Comparison of ENCODE assay signal across 8 cellular contexts in genomic region chr5:179908528-179908927, GRCh38. TPM values are rescaled to one million over a fixed set of nuclear protein-coding genes. Genes with fewer than 3 reads are reported as not detected.
DNase-seq lines count a peak whose midpoint lies in the region; ATAC-seq, FAIRE-seq and TF ChIP-seq lines count a peak whose summit lies in the region.

No MANE protein-coding gene starts in this region.

- H4K20me1 ChIP-seq in astrocyte (ENCODE audit: insufficient read depth, low read length) = peaks cover 32% of the 10 kb centered on the region

- peaks cover 0 to 34% (median 15%) of the 10 kb centered on the region in 12 donors for H3K4me1 ChIP-seq in heart left ventricle
- H3K4me1 ChIP-seq in astrocyte (ENCODE audit: insufficient read depth, low read length) = no peaks in the 10 kb centered on the region
- H3K4me1 ChIP-seq in upper lobe of left lung = peaks cover 20 to 27% (median 22%) of the 10 kb centered on the region in 4 donors

- H2AFZ ChIP-seq in astrocyte (ENCODE audit: low read depth, low read length) = no peak overlapping the region

- peaks cover 38% of the 10 kb centered on the region for H3K79me2 ChIP-seq in astrocyte (ENCODE audit: insufficient read depth, low read length)

- H3K36me3 ChIP-seq in heart left ventricle = peaks cover 0 to 14% (median 7%) of the 10 kb centered on the region in 9 donors
- peaks cover 5% of the 10 kb centered on the region for H3K36me3 ChIP-seq in astrocyte (ENCODE audit: insufficient read depth, low read length)
- peaks cover 0 to 14% (median 4%) of the 10 kb centered on the region in 4 donors for H3K36me3 ChIP-seq in upper lobe of left lung

- H3K4me1 Mint-ChIP-seq in astrocyte (ENCODE audit: low read depth, unreplicated experiment) (peaks cover 8% of the 10 kb centered on the region), memory B cell (peaks cover 14% of the 10 kb centered on the region)

- H3K27me3 ChIP-seq in heart left ventricle = no peaks in the 10 kb centered on the region
- no peaks in the 10 kb centered on the region for H3K27me3 ChIP-seq in astrocyte (ENCODE audit: insufficient read depth, low read length)
- H3K27me3 ChIP-seq in upper lobe of left lung = no peaks in the 10 kb centered on the region

- TF ChIP-seq CTCF in heart left ventricle (IDR thresholded peaks at IDR 0.05) (peak in 1 of 12 donors; percentile 9), astrocyte (IDR thresholded peaks at IDR 0.05; ENCODE audit: insufficient read depth, low read depth, low read length) (no peak), upper lobe of left lung (IDR thresholded peaks at IDR 0.05) (peak in 1 of 6 experiments; percentile 10)

- H3K36me3 Mint-ChIP-seq in astrocyte (ENCODE audit: low read depth, unreplicated experiment) = peaks cover 4% of the 10 kb centered on the region
- H3K36me3 Mint-ChIP-seq in memory B cell = peaks cover 6% of the 10 kb centered on the region

- WGBS in heart left ventricle, 4 donors = 83 to 95% (median 86%) methylated on average over 10 to 16 of the region's 16 CpGs
- 91 to 92% methylated on average over 6 to 16 of the region's 16 CpGs for WGBS in upper lobe of left lung, 2 donors

- H3K27ac ChIP-seq in heart left ventricle = peak overlapping the region; percentile 40 to 86 (median 68)
- H3K27ac ChIP-seq in astrocyte (ENCODE audit: low read depth, low read length) = no peak overlapping the region
- peak overlapping the region; percentile 43 to 84 (median 65) for H3K27ac ChIP-seq in upper lobe of left lung

- H3K27ac Mint-ChIP-seq in astrocyte (ENCODE audit: unreplicated experiment) (no peak overlapping the region), memory B cell (no peak overlapping the region)

- no peak overlapping the region for H3K9ac ChIP-seq in astrocyte (ENCODE audit: low read length)

- ATAC-seq in heart left ventricle (peak in 1 of 4 donors; percentile 3), memory B cell (ENCODE audit: low read depth) (no peak), upper lobe of left lung (ENCODE audit: low FRiP score in 2 of 2) (no peak)

- FAIRE-seq in astrocyte (lab: Jason Lieb, UNC) = no peak

- peaks cover 2% of the 10 kb centered on the region for H3K27me3 Mint-ChIP-seq in astrocyte (ENCODE audit: low read depth, unreplicated experiment)
- no peaks in the 10 kb centered on the region for H3K27me3 Mint-ChIP-seq in memory B cell

- no peak for TF ChIP-seq EP300 in upper lobe of left lung (IDR thresholded peaks at IDR 0.05)

- intact Hi-C loops in heart left ventricle (cut with DNase I) (loop anchor here in 8 of 10 donors (1.0 to 10.0 kb wide), 12 partner anchors 36 to 231 kb away; partner anchors contain the start of genes MGAT4B (in 3 of the 8) and RNF130 (in 2 of the 8)), cardiac septum (cut with DNase I) (loop anchor here (5.0 kb wide), 2 partner anchors 101 to 164 kb away; partner anchors contain the start of genes MGAT4B and RNF130)

- H3K9me3 ChIP-seq in heart left ventricle (no peaks in the 10 kb centered on the region), astrocyte (ENCODE audit: insufficient read depth, low read depth, low read length) (no peaks in the 10 kb centered on the region), upper lobe of left lung (no peaks in the 10 kb centered on the region)

- DNase-seq in heart left ventricle (no peak), cardiac septum (ENCODE audit: low spot score) (no peak), astrocyte (ENCODE audit: low read depth) (no peak), memory B cell (ENCODE audit: low spot score in 2 of 2) (no peak), upper lobe of left lung (peak in 1 of 2 donors; percentile 82), NCI-H526 treated with DMSO at 0.1 percent for 48 hours (lab: John Stamatoyannopoulos, UW) (no peak), cerebellum (ENCODE audit: low spot score) (no peak)
- DNase-seq in stimulated activated CD4-positive, alpha-beta T cell treated with anti-CD3 and anti-CD28 coated beads, Interleukin-15, amount 100 ng/mL, for 24 hours = no peak

- H3K4me3 ChIP-seq in heart left ventricle (peak overlapping the region in 9 of 12 donors; percentile 58 to 82 (median 73)), astrocyte (ENCODE audit: insufficient read depth, low read depth, low read length) (no peak overlapping the region), upper lobe of left lung (peak overlapping the region in 3 of 4 donors; percentile 63 to 82 (median 75))

- H3K9me3 Mint-ChIP-seq in astrocyte (ENCODE audit: unreplicated experiment) = no peaks in the 10 kb centered on the region
- no peaks in the 10 kb centered on the region for H3K9me3 Mint-ChIP-seq in memory B cell

- H3K4me3 Mint-ChIP-seq in astrocyte (ENCODE audit: unreplicated experiment) = peak overlapping the region; percentile 83
- peak overlapping the region; percentile 86 for H3K4me3 Mint-ChIP-seq in memory B cell

- no peak for TF ChIP-seq POLR2A in heart left ventricle (IDR thresholded peaks at IDR 0.05)
- TF ChIP-seq POLR2A in upper lobe of left lung (IDR thresholded peaks at IDR 0.05) = no peak

- peak overlapping the region; percentile 91 for H3K4me2 ChIP-seq in astrocyte (ENCODE audit: low read length)

RNA-seq across cellular contexts. Expression of gene TBC1D9B, which starts 0.8 kb away (rescaled TPM):
- total RNA-seq in heart left ventricle (10 to 100 TPM; 29.3 to 68.9 (median 43.1) TPM), cardiac septum (41.3 TPM), astrocyte (85.1 and 89.9 TPM in 2 replicates), upper lobe of left lung (100 to 1,000 TPM in 4 of 6 donors, 10 to 100 TPM in 2; 66.4 to 228 (median 110) TPM), cerebellum (67.0 TPM)
- polyA plus RNA-seq in heart left ventricle = 10 to 100 TPM; 31.1 to 49.9 TPM

RNA-seq across cellular contexts. Expression of gene MRNIP, which starts 49.9 kb away (rescaled TPM):
- total RNA-seq in heart left ventricle (10 to 100 TPM in 6 of 9 donors, 1 to 10 TPM in 3; 8.5 to 14.4 (median 12.3) TPM), cardiac septum (15.3 TPM), astrocyte (19.9 and 20.7 TPM in 2 replicates), upper lobe of left lung (100 to 1,000 TPM in 1 of 6 donors, 10 to 100 TPM in 5; 20.7 to 142 (median 33.2) TPM), cerebellum (33.9 TPM)
- 10 to 100 TPM; 10.4 to 24.1 TPM for polyA plus RNA-seq in heart left ventricle
